8 cellular contexts compared by ENCODE assay signal in genomic region chr6:167678102-167679101, GRCh38.
DNase-seq lines count a peak whose midpoint lies in the region; ATAC-seq, FAIRE-seq and TF ChIP-seq lines count a peak whose summit lies in the region.
"Had no signal": no experiment of that assay in that cellular context is flagged by ENCODE, and none has a peak within 500 bp of the region (broad histone marks: within the 10 kb centered on the region; RNA-seq: fewer than 3 reads in every experiment).

No MANE protein-coding gene starts in this region.

- peak overlapping the region; percentile 81 for H4K91ac ChIP-seq in H1 (replicated peaks; ENCODE audit: insufficient read length, low read length)

- dilution Hi-C loops in mammary epithelial cell (cut with HindIII; ENCODE audit: low sequenced_read_pairs), result no loop called here

- intact Hi-C loops in lower lobe of right lung (cut with DNase I) (no loop called here), mammary epithelial cell (cut with micrococcal nuclease) (no loop called here)

- H2BK5ac ChIP-seq in H1 (ENCODE audit: low read depth, low read length), result peak overlapping the region; percentile 39; the same call in 1 of the 2 replicates

- ATAC-seq in lower lobe of right lung, result peak; percentile 3 to 35
- ATAC-seq in thoracic aorta (ENCODE audit: insufficient number of reproducible peaks, low FRiP score, low read depth), result no peak
- ATAC-seq in HG03097 (IDR thresholded peaks at IDR 0.05; ENCODE audit: low FRiP score, unreplicated experiment), result no peak

- H3K27ac ChIP-seq in H1 (ENCODE audit: low read depth, low read length) (no peak overlapping the region), lower lobe of right lung (no peak overlapping the region), thoracic aorta (no peak overlapping the region), mammary epithelial cell (ENCODE audit: insufficient read depth, low read depth, low read length) (no peak overlapping the region)

- no peaks in the 10 kb centered on the region; the same call in 1 of the 2 replicates for H3K79me1 ChIP-seq in H1 (ENCODE audit: low read depth, low read length)

- peak in 1 of 2 experiments; percentile 42; a peak in 1 of 3 replicates for TF ChIP-seq EP300 in H1 (IDR thresholded peaks at IDR 0.05; ENCODE audit: borderline replicate concordance in 1 of 2, low read depth in 2 of 2, low read length in 2 of 2)

- TF ChIP-seq RAD21 in H1 (IDR thresholded peaks at IDR 0.05 in 1 of 2, conservative IDR thresholded peaks at IDR 0.05 in 1 of 2; ENCODE audit: low read depth in 2 of 2, low read length in 2 of 2), result 0 out of 4 replicates have a peak, but pooled peaks of 1 of the 2 experiments have one; percentile 6

- CTCF ChIA-PET in H1 (lab: Charles Lee; ENCODE audit: partially characterized antibody), result interaction anchor here (0.6 to 1.9 kb wide), 6 partner anchors 10 to 294 kb away, joined by 3 to 10 read pairs (median 3); no protein-coding TSS in a partner anchor
- CTCF ChIA-PET in mammary epithelial cell (lab: Charles Lee; ENCODE audit: low non-redundant PET), result no interaction called here

- H4K8ac ChIP-seq in H1 (ENCODE audit: extremely low read depth, insufficient read depth, low read length), result peak overlapping the region; percentile 85

- H2BK12ac ChIP-seq in H1 (ENCODE audit: low read depth, low read length), result peak overlapping the region; percentile 81; the same call in 1 of the 2 replicates

- WGBS in H1 (ENCODE audit: extremely low coverage in 1 of 2, insufficient coverage in 1 of 2, insufficient read length in 1 of 2, insufficient replicate concordance in 2 of 2, low coverage in 1 of 2, low lambda C conversion rate in 2 of 2, missing lambda C conversion rate in 1 of 2), 2 experiments, result 3% methylated on average over 56 of the region's 62 CpGs; no CpG with 5 or more reads in 1 of the 2 experiments
- 7% methylated on average over 36 of the region's 62 CpGs for WGBS in mammary epithelial cell (ENCODE audit: low coverage, missing lambda C conversion rate)

- H3K9ac ChIP-seq in H1 (replicated peaks in 1 of 4; ENCODE audit: extremely low read depth in 1 of 4, low read depth in 3 of 4, low read length in 3 of 4), result peak overlapping the region in 1 of 4 experiments; percentile 66; a peak in 2 of 7 replicates
- no peak overlapping the region for H3K9ac ChIP-seq in mammary epithelial cell (ENCODE audit: insufficient read depth, low read length)

- TF ChIP-seq CTCF in H1 (IDR thresholded peaks at IDR 0.05; ENCODE audit: control extremely low read depth in 1 of 3, insufficient read depth in 1 of 3, low read depth in 1 of 3, low read length in 3 of 3), result 0 out of 4 replicates have a peak, but pooled peaks of 1 of the 3 experiments have one; percentile 1
- no peak for TF ChIP-seq CTCF in lower lobe of right lung (IDR thresholded peaks at IDR 0.05)
- TF ChIP-seq CTCF in thoracic aorta (IDR thresholded peaks at IDR 0.05), result no peak
- no peak for TF ChIP-seq CTCF in mammary epithelial cell (conservative IDR thresholded peaks at IDR 0.05 in 1 of 2, IDR thresholded peaks at IDR 0.05 in 1 of 2; ENCODE audit: extremely low read depth in 1 of 2, insufficient read depth in 1 of 2, low read depth in 1 of 2, low read length in 2 of 2)

- peak overlapping the region; percentile 80 for H4K5ac ChIP-seq in H1 (ENCODE audit: insufficient read length, low read depth, low read length)

- H3K36me3 ChIP-seq in H1 (ENCODE audit: control insufficient read depth in 2 of 4, insufficient read depth in 4 of 4, low read length in 3 of 4), result no peaks in the 10 kb centered on the region
- no peaks in the 10 kb centered on the region for H3K36me3 ChIP-seq in lower lobe of right lung
- H3K36me3 ChIP-seq in thoracic aorta, result no peaks in the 10 kb centered on the region
- no peaks in the 10 kb centered on the region for H3K36me3 ChIP-seq in mammary epithelial cell (ENCODE audit: insufficient read depth, low read length)

- peak overlapping the region; percentile 40; the same call in 1 of the 2 replicates for H2BK20ac ChIP-seq in H1 (ENCODE audit: low read length)

- H3K4me3 ChIP-seq in H1 (ENCODE audit: extremely low read depth in 1 of 4, insufficient read depth in 2 of 4, low read depth in 3 of 4, low read length in 4 of 4) (peak overlapping the region; percentile 50 to 61 (median 58)), lower lobe of right lung (peak overlapping the region; percentile 36), thoracic aorta (peak overlapping the region; percentile 62), mammary epithelial cell (replicated peaks in 1 of 3; ENCODE audit: insufficient read depth in 1 of 3, low read depth in 2 of 3, low read length in 3 of 3) (no peak overlapping the region)

- no peaks in the 10 kb centered on the region for H4K20me1 ChIP-seq in H1 (replicated peaks in 1 of 2; ENCODE audit: control insufficient read depth in 1 of 2, insufficient read depth in 2 of 2, low read length in 2 of 2)
- no peaks in the 10 kb centered on the region for H4K20me1 ChIP-seq in mammary epithelial cell (ENCODE audit: insufficient read depth, low read length)

- H3K14ac ChIP-seq in H1 (ENCODE audit: insufficient read length), result no peak overlapping the region

- H2BK120ac ChIP-seq in H1 (replicated peaks; ENCODE audit: low read depth, low read length), result peak overlapping the region; percentile 86

- H3K56ac ChIP-seq in H1 (replicated peaks; ENCODE audit: insufficient read length, low read depth, low read length), result peak overlapping the region; percentile 77

- no peaks in the 10 kb centered on the region; a peak in 1 of 4 replicates for H3K9me3 ChIP-seq in H1 (ENCODE audit: insufficient read depth in 2 of 2, low read depth in 1 of 2, low read length in 1 of 2)
- H3K9me3 ChIP-seq in lower lobe of right lung, result no peaks in the 10 kb centered on the region
- no peaks in the 10 kb centered on the region for H3K9me3 ChIP-seq in thoracic aorta
- H3K9me3 ChIP-seq in mammary epithelial cell (replicated peaks; ENCODE audit: insufficient read depth, low read length), result peaks cover 7% of the 10 kb centered on the region

- H3K79me2 ChIP-seq in H1 (ENCODE audit: control insufficient read depth in 1 of 2, insufficient read depth in 2 of 2, low read length in 2 of 2) (no peaks in the 10 kb centered on the region), mammary epithelial cell (ENCODE audit: insufficient read depth, low read length) (no peaks in the 10 kb centered on the region)

- BruUV-seq in mammary epithelial cell (replicated peaks; lab: Mats Ljungman, UMichigan), result no TSS peak

- peak in 1 of 2 experiments; percentile 24; a peak in 1 of 3 replicates for TF ChIP-seq POLR2A in H1 (IDR thresholded peaks at IDR 0.05; ENCODE audit: control extremely low read depth in 1 of 2, low read depth in 2 of 2, low read length in 2 of 2)

- POLR2A ChIA-PET in H1 (lab: Charles Lee; ENCODE audit: partially characterized antibody), result interaction anchor here (0.7 to 1.0 kb wide), 2 partner anchors 22 to 233 kb away, joined by 3 to 4 read pairs; no protein-coding TSS in a partner anchor

- H3K4me2 ChIP-seq in H1 (ENCODE audit: insufficient read depth in 1 of 2, low read depth in 2 of 2, low read length in 2 of 2) (peak overlapping the region; percentile 94 to 97), mammary epithelial cell (ENCODE audit: insufficient read depth, low read depth, low read length) (no peak overlapping the region)

- H3K18ac ChIP-seq in H1 (ENCODE audit: extremely low read depth, low read length), result peak overlapping the region; percentile 95

- H3K23me2 ChIP-seq in H1 (ENCODE audit: low read depth, low read length), result peaks cover 11% of the 10 kb centered on the region

- H2AK5ac ChIP-seq in H1 (ENCODE audit: low read depth, low read length), result no peak overlapping the region

- DNase-seq in NCI-H345 treated with DMSO at 0.1 percent for 48 hours (lab: John Stamatoyannopoulos, UW; ENCODE audit: unreplicated experiment) (peak; percentile 29), H1 (ENCODE audit: low read depth in 1 of 2, low spot score in 2 of 2) (peak in 1 of 2 experiments; percentile 84), lower lobe of right lung (no peak), thoracic aorta (ENCODE audit: low spot score) (no peak), HPDE6-E6E7 (ENCODE audit: extremely low spot score) (no peak), mammary epithelial cell (no peak)
- DNase-seq: foreskin melanocyte had no signal

- H2AFZ ChIP-seq in H1 (ENCODE audit: low read length), result peak overlapping the region; percentile 54; the same call in 1 of the 2 replicates
- no peak overlapping the region for H2AFZ ChIP-seq in mammary epithelial cell (ENCODE audit: low read depth, low read length)

- peak overlapping the region; percentile 27 for H3K4ac ChIP-seq in H1 (replicated peaks; ENCODE audit: insufficient read length, low read depth, low read length)

- in situ Hi-C loops in mammary epithelial cell (cut with MboI; ENCODE audit: low sequenced_read_pairs in 2 of 2), result no loop called here

- no peak for FAIRE-seq in H1 (lab: Jason Lieb, UNC)

- H3K27me3 ChIP-seq in H1 (replicated peaks in 1 of 4; ENCODE audit: control insufficient read depth in 3 of 4, extremely low read depth in 1 of 4, insufficient read depth in 3 of 4, low read length in 3 of 4) (peaks cover 0 to 17% (median 8%) of the 10 kb centered on the region in 4 experiments; a peak in 4 of 7 replicates), lower lobe of right lung (ENCODE audit: low read depth) (peaks cover 20% of the 10 kb centered on the region), thoracic aorta (replicated peaks; ENCODE audit: insufficient read depth) (no peaks in the 10 kb centered on the region), mammary epithelial cell (ENCODE audit: insufficient read depth, low read length) (no peaks in the 10 kb centered on the region)

- H3K23ac ChIP-seq in H1 (ENCODE audit: insufficient read length), result no peak overlapping the region

- H2BK15ac ChIP-seq in H1 (ENCODE audit: low read length), result no peak overlapping the region

- peaks cover 0 to 20% (median 10%) of the 10 kb centered on the region in 4 experiments; a peak in 5 of 7 replicates for H3K4me1 ChIP-seq in H1 (replicated peaks in 1 of 4; ENCODE audit: control insufficient read depth in 3 of 4, insufficient read depth in 4 of 4, low read length in 3 of 4)
- peaks cover 45% of the 10 kb centered on the region for H3K4me1 ChIP-seq in lower lobe of right lung
- peaks cover 3 to 10% of the 10 kb centered on the region in 2 donors for H3K4me1 ChIP-seq in thoracic aorta (ENCODE audit: control insufficient read depth in 1 of 2, low read depth in 2 of 2)
- H3K4me1 ChIP-seq in mammary epithelial cell (ENCODE audit: insufficient read depth, low read length), result no peaks in the 10 kb centered on the region

TF ChIP-seq in H1, 55 proteins besides CTCF, POLR2A, EP300 and RAD21 (continues in another document):
- peak in 1 of 2 experiments; percentile 37; a peak in 1 of 4 replicates for TF ChIP-seq SIN3A (conservative IDR thresholded peaks at IDR 0.05 in 1 of 2, IDR thresholded peaks at IDR 0.05 in 1 of 2; ENCODE audit: low read depth in 1 of 2, low read length in 2 of 2)

Comparison
In these comparisons a context has a peak if more than half of its experiments do, and no peak if none do; other contexts are left out.
1. H3K4me3 ChIP-seq: peak in H1 (4 of 4), lower lobe of right lung (single experiment) and thoracic aorta (single experiment); none in mammary epithelial cell (0 of 3).
2. ATAC-seq: peak in lower lobe of right lung (2 of 2); none in thoracic aorta (single experiment) and HG03097 (single experiment).